Comparison of ENCODE assay signal across 8 cellular contexts in genomic region chr5:102754499-102755424, GRCh38. TPM values are rescaled to one million over a fixed set of nuclear protein-coding genes. Genes with fewer than 3 reads are reported as not detected.
DNase-seq lines count a peak whose midpoint lies in the region; ATAC-seq and TF ChIP-seq lines count a peak whose summit lies in the region.

Gene PAM, plus strand, starts transcription at chr5:102755305. Its CDS starts 110,891 bp downstream, at chr5:102866196.

- TF ChIP-seq POLR2A in gastroesophageal sphincter (IDR thresholded peaks at IDR 0.05): peak; percentile 57 to 61
- TF ChIP-seq POLR2A in thyroid gland (IDR thresholded peaks at IDR 0.05): peak in 1 of 2 donors; percentile 86

- TF ChIP-seq CTCF in gastroesophageal sphincter (IDR thresholded peaks at IDR 0.05) (no peak), omental fat pad (IDR thresholded peaks at IDR 0.05) (no peak), thyroid gland (IDR thresholded peaks at IDR 0.05) (no peak)

- intact Hi-C loops in thyroid gland (cut with DNase I): no loop called here

- H3K4me1 ChIP-seq in gastroesophageal sphincter (peaks cover 0 to 46% (median 8%) of the 10 kb centered on the region in 3 donors), thyroid gland (peaks cover 0 to 7% of the 10 kb centered on the region in 2 donors)

- H3K36me3 ChIP-seq in gastroesophageal sphincter (no peaks in the 10 kb centered on the region), thyroid gland (no peaks in the 10 kb centered on the region)

- H3K9me3 ChIP-seq in gastroesophageal sphincter: no peaks in the 10 kb centered on the region
- H3K9me3 ChIP-seq in thyroid gland: no peaks in the 10 kb centered on the region

- WGBS in gastroesophageal sphincter (ENCODE audit: low coverage in 1 of 2), 2 donors: 0% methylated on average over 1 of the region's 77 CpGs; no CpG with 5 or more reads in 1 of the 2 donors
- WGBS in thyroid gland, 2 donors: 1 to 2% methylated on average over 9 to 25 of the region's 77 CpGs

- H3K27ac ChIP-seq in gastroesophageal sphincter (peak within 1 kb of the TSS; percentile 13 to 83 (median 82)), thyroid gland (peak within 1 kb of the TSS; percentile 30 to 82 (median 51))

- peak; percentile 77 for ATAC-seq in GM21723 (IDR thresholded peaks at IDR 0.05; ENCODE audit: unreplicated experiment)
- ATAC-seq in gastroesophageal sphincter: peak; percentile 88
- ATAC-seq in omental fat pad (ENCODE audit: low FRiP score): peak; percentile 82

- DNase-seq in ELF-1 (ENCODE audit: low read depth, low spot score) (peak; percentile 89), SK-N-DZ (ENCODE audit: low spot score) (peak; percentile 79), omental fat pad (ENCODE audit: low spot score) (peak; percentile 49), thyroid gland (peak; percentile 80 to 81)
- peak; percentile 31 for DNase-seq in Jurkat, Clone E6-1 (ENCODE audit: low read depth, low spot score)
- peak; percentile 81 for DNase-seq in activated naive CD4-positive, alpha-beta T cell treated with Interleukin-2 at 50 U/mL for 16 hours

- no peaks in the 10 kb centered on the region for H3K27me3 ChIP-seq in gastroesophageal sphincter
- H3K27me3 ChIP-seq in thyroid gland: no peaks in the 10 kb centered on the region

- H3K4me3 ChIP-seq in Jurkat, Clone E6-1 (ENCODE audit: low read length): peak within 1 kb of the TSS; percentile 74
- H3K4me3 ChIP-seq in gastroesophageal sphincter (peak within 1 kb of the TSS; percentile 69 to 83), thyroid gland (replicated peaks in 1 of 3) (peak within 1 kb of the TSS; percentile 68 to 88 (median 83))

- no peak for TF ChIP-seq EP300 in gastroesophageal sphincter (IDR thresholded peaks at IDR 0.05)

RNA-seq across cellular contexts. Expression of gene PAM, which starts in this region (rescaled TPM):
- polyA plus RNA-seq in Jurkat, Clone E6-1 (2012; ENCODE audit: insufficient read depth, insufficient read length): 21.9 TPM
- 71.1 and 85.9 TPM in 2 replicates for polyA plus RNA-seq in SK-N-DZ (2014; cell fraction: cytosol; rRNA removed)
- polyA plus RNA-seq in SK-N-DZ (2014; cell fraction: nucleus; rRNA removed): 58.8 and 63.7 TPM in 2 replicates
- total RNA-seq in gastroesophageal sphincter (100 to 1,000 TPM; 247 to 404 (median 311) TPM), omental fat pad (100 to 1,000 TPM; 113 to 178 (median 130) TPM), thyroid gland (100 to 1,000 TPM; 175 to 250 (median 202) TPM)

Comparison
In these comparisons a context has a peak if more than half of its experiments do, and no peak if none do; other contexts are left out.
1. Peak in every context shown above with its lines: DNase-seq, ATAC-seq, H3K4me3 ChIP-seq and H3K27ac ChIP-seq.
2. DNase-seq: peak in every context shown above with its lines; median percentile 89 in ELF-1; 81 in activated naive CD4-positive, alpha-beta T cell treated with Interleukin-2 at 50 U/mL for 16 hours; 80 in thyroid gland; 79 in SK-N-DZ; 49 in omental fat pad; 31 in Jurkat, Clone E6-1.